ENCODE assay signal across 9 cellular contexts in genomic region chr1:161636189-161636893, GRCh38. TPM values are rescaled to one million over a fixed set of nuclear protein-coding genes. Genes with fewer than 3 reads are reported as not detected.
A peak's percentile ranks its signal among the peaks of the same experiment; 100 is the strongest.
DNase-seq lines count a peak whose midpoint lies in the region; ATAC-seq and TF ChIP-seq lines count a peak whose summit lies in the region.
"Not testable (repeated sequence)": the region's sequence is repeated elsewhere in the genome, so short reads cannot be mapped to it uniquely, and the experiment has no call there.
"Had no signal": no experiment of that assay in that cellular context is flagged by ENCODE, and none has a peak within 500 bp of the region (broad histone marks: within the 10 kb centered on the region; RNA-seq: fewer than 3 reads in every experiment).

No MANE protein-coding gene starts in this region.

- H3K27ac Mint-ChIP-seq in HFFc6 = peak overlapping the region; percentile 59
- not testable (repeated sequence) for H3K27ac Mint-ChIP-seq in activated CD4-positive, alpha-beta T cell treated with anti-CD3 and anti-CD28 coated beads for 36 hours
- H3K27ac Mint-ChIP-seq in activated T-helper 2 cell treated with anti-CD3 and anti-CD28 coated beads, Interferon-gamma antibody, Interleukin-2, Interleukin-4, amounts not matched to agents 10 μg/mL and 5 μg/mL and 100 μg/mL, durations not matched to agents 14 hours and 24 hours and 36 hours = peak overlapping the region; percentile 84
- H3K27ac Mint-ChIP-seq in stimulated activated naive CD8-positive, alpha-beta T cell treated with anti-CD3 and anti-CD28 coated beads, Interleukin-15, Interleukin-2, amounts not matched to agents 100 ng/mL and 50 ng/mL, for 24 hours = peak overlapping the region; percentile 81

- peaks cover 15% of the 10 kb centered on the region for H3K4me1 ChIP-seq in OCI-LY3 (ENCODE audit: low read length)
- not testable (repeated sequence) for H3K4me1 ChIP-seq in colonic mucosa

- peak overlapping the region; percentile 46; the same call in 1 of the 2 replicates for H2AFZ ChIP-seq in OCI-LY3 (ENCODE audit: low read depth, low read length)

- H3K36me3 Mint-ChIP-seq in HFFc6 (ENCODE audit: low read depth); activated CD4-positive, alpha-beta T cell treated with anti-CD3 and anti-CD28 coated beads for 36 hours (ENCODE audit: low read depth); activated T-helper 2 cell treated with anti-CD3 and anti-CD28 coated beads, Interferon-gamma antibody, Interleukin-2, Interleukin-4, amounts not matched to agents 10 μg/mL and 5 μg/mL and 100 μg/mL, durations not matched to agents 14 hours and 24 hours and 36 hours (ENCODE audit: low read depth); stimulated activated naive CD8-positive, alpha-beta T cell treated with anti-CD3 and anti-CD28 coated beads, Interleukin-15, Interleukin-2, amounts not matched to agents 100 ng/mL and 50 ng/mL, for 24 hours (ENCODE audit: low read depth): not testable (repeated sequence)

- not testable (repeated sequence) for H3K4me3 ChIP-seq in OCI-LY3 (ENCODE audit: low read length); colonic mucosa

- intact Hi-C loops in activated CD4-positive, alpha-beta T cell treated with anti-CD3 and anti-CD28 coated beads for 36 hours (cut with DNase I, micrococcal nuclease); activated T-helper 2 cell treated with anti-CD3 and anti-CD28 coated beads, Interferon-gamma antibody, Interleukin-2, Interleukin-4, amounts not matched to agents 10 μg/mL and 5 μg/mL and 100 μg/mL, durations not matched to agents 14 hours and 24 hours and 36 hours (cut with micrococcal nuclease); colonic mucosa (cut with DNase I): not testable (repeated sequence)

- H3K79me2 ChIP-seq in OCI-LY3 (ENCODE audit: low read length) = not testable (repeated sequence)

- peak overlapping the region; percentile 46 for H3K4me2 ChIP-seq in OCI-LY3 (ENCODE audit: low read length)

- POLR2A ChIA-PET in activated CD4-positive, alpha-beta T cell treated with anti-CD3 and anti-CD28 coated beads for 36 hours (lab: Charles Lee) = not testable (repeated sequence)

- H4K20me1 ChIP-seq in OCI-LY3 (ENCODE audit: insufficient read depth, low read length) = not testable (repeated sequence)

- peaks cover 20% of the 10 kb centered on the region for H3K4me1 Mint-ChIP-seq in HFFc6 (ENCODE audit: low read depth)
- H3K4me1 Mint-ChIP-seq in activated CD4-positive, alpha-beta T cell treated with anti-CD3 and anti-CD28 coated beads for 36 hours = not testable (repeated sequence)
- peaks cover 16% of the 10 kb centered on the region for H3K4me1 Mint-ChIP-seq in activated T-helper 2 cell treated with anti-CD3 and anti-CD28 coated beads, Interferon-gamma antibody, Interleukin-2, Interleukin-4, amounts not matched to agents 10 μg/mL and 5 μg/mL and 100 μg/mL, durations not matched to agents 14 hours and 24 hours and 36 hours (ENCODE audit: low read depth)
- peaks cover 18% of the 10 kb centered on the region for H3K4me1 Mint-ChIP-seq in stimulated activated naive CD8-positive, alpha-beta T cell treated with anti-CD3 and anti-CD28 coated beads, Interleukin-15, Interleukin-2, amounts not matched to agents 100 ng/mL and 50 ng/mL, for 24 hours (ENCODE audit: low read depth)

- DNase-seq in CD1c-positive myeloid dendritic cell (ENCODE audit: extremely low spot score) (peak; percentile 64), HFFc6 (peak; percentile 83), medulla oblongata (ENCODE audit: extremely low spot score) (peak; percentile 23)
- not testable (repeated sequence) for DNase-seq in activated CD4-positive, alpha-beta T cell treated with anti-CD3 and anti-CD28 coated beads for 36 hours; activated T-helper 2 cell treated with anti-CD3 and anti-CD28 coated beads, Interferon-gamma antibody, Interleukin-2, Interleukin-4, amounts not matched to agents 10 μg/mL and 5 μg/mL and 100 μg/mL, durations not matched to agents 14 hours and 24 hours and 36 hours (ENCODE audit: low spot score); colonic mucosa

- peak overlapping the region; percentile 37 for H3K4me3 Mint-ChIP-seq in HFFc6
- not testable (repeated sequence) for H3K4me3 Mint-ChIP-seq in activated CD4-positive, alpha-beta T cell treated with anti-CD3 and anti-CD28 coated beads for 36 hours; activated T-helper 2 cell treated with anti-CD3 and anti-CD28 coated beads, Interferon-gamma antibody, Interleukin-2, Interleukin-4, amounts not matched to agents 10 μg/mL and 5 μg/mL and 100 μg/mL, durations not matched to agents 14 hours and 24 hours and 36 hours (ENCODE audit: low read depth); stimulated activated naive CD8-positive, alpha-beta T cell treated with anti-CD3 and anti-CD28 coated beads, Interleukin-15, Interleukin-2, amounts not matched to agents 100 ng/mL and 50 ng/mL, for 24 hours

- TF ChIP-seq CTCF in HFFc6 (IDR thresholded peaks at IDR 0.05); OCI-LY3 (IDR thresholded peaks at IDR 0.05; ENCODE audit: low read depth, low read length); colonic mucosa (IDR thresholded peaks at IDR 0.05): not testable (repeated sequence)

- H3K9ac ChIP-seq in OCI-LY3 (ENCODE audit: low read length); colonic mucosa (ENCODE audit: low read depth in 2 of 2, low read length in 2 of 2): not testable (repeated sequence)

- H3K36me3 ChIP-seq in OCI-LY3 (replicated peaks; ENCODE audit: low read depth, low read length); colonic mucosa: not testable (repeated sequence)

- CTCF ChIA-PET in activated CD4-positive, alpha-beta T cell treated with anti-CD3 and anti-CD28 coated beads for 36 hours (lab: Charles Lee) = not testable (repeated sequence)

- not testable (repeated sequence) for H3K9me3 Mint-ChIP-seq in HFFc6; activated CD4-positive, alpha-beta T cell treated with anti-CD3 and anti-CD28 coated beads for 36 hours (ENCODE audit: low read depth); activated T-helper 2 cell treated with anti-CD3 and anti-CD28 coated beads, Interferon-gamma antibody, Interleukin-2, Interleukin-4, amounts not matched to agents 10 μg/mL and 5 μg/mL and 100 μg/mL, durations not matched to agents 14 hours and 24 hours and 36 hours; stimulated activated naive CD8-positive, alpha-beta T cell treated with anti-CD3 and anti-CD28 coated beads, Interleukin-15, Interleukin-2, amounts not matched to agents 100 ng/mL and 50 ng/mL, for 24 hours

- peak; percentile 84 for ATAC-seq in activated CD4-positive, alpha-beta T cell treated with anti-CD3 and anti-CD28 coated beads for 36 hours

- not testable (repeated sequence) for H3K27me3 ChIP-seq in OCI-LY3 (ENCODE audit: low read depth, low read length); colonic mucosa

- H3K27me3 Mint-ChIP-seq in HFFc6 (ENCODE audit: insufficient read depth); activated CD4-positive, alpha-beta T cell treated with anti-CD3 and anti-CD28 coated beads for 36 hours; activated T-helper 2 cell treated with anti-CD3 and anti-CD28 coated beads, Interferon-gamma antibody, Interleukin-2, Interleukin-4, amounts not matched to agents 10 μg/mL and 5 μg/mL and 100 μg/mL, durations not matched to agents 14 hours and 24 hours and 36 hours (ENCODE audit: low read depth); stimulated activated naive CD8-positive, alpha-beta T cell treated with anti-CD3 and anti-CD28 coated beads, Interleukin-15, Interleukin-2, amounts not matched to agents 100 ng/mL and 50 ng/mL, for 24 hours: not testable (repeated sequence)

- not testable (repeated sequence) for H3K9me3 ChIP-seq in OCI-LY3 (ENCODE audit: insufficient read depth, low read length); colonic mucosa

- not testable (repeated sequence) for H3K27ac ChIP-seq in OCI-LY3 (ENCODE audit: low read length)
- H3K27ac ChIP-seq in colonic mucosa = peak overlapping the region; percentile 27

RNA-seq across cellular contexts. Expression of gene FCGR3B, which starts 5.4 kb away (rescaled TPM):
- not detected for total RNA-seq in HFFc6 (2021; fragmentation: NEBNext Ultra II Directional; extraction: Animal tissue kit (Norgen Biotek cat#: 25700))
- total RNA-seq in activated CD4-positive, alpha-beta T cell treated with anti-CD3 and anti-CD28 coated beads for 36 hours = not detected
- total RNA-seq in activated T-helper 2 cell treated with anti-CD3 and anti-CD28 coated beads, Interferon-gamma antibody, Interleukin-2, Interleukin-4, amounts not matched to agents 10 μg/mL and 5 μg/mL and 100 μg/mL, durations not matched to agents 14 hours and 24 hours and 36 hours = not detected in 2 replicates
- 1 to 10 TPM in 1 of 2 donors, under 1 TPM in 1; 0.22 to 2.4 TPM for total RNA-seq in colonic mucosa
- total RNA-seq: H7 had no signal

RNA-seq across cellular contexts. Expression of gene FCGR2B, which starts 26.6 kb away (rescaled TPM):
- not detected for total RNA-seq in HFFc6 (2021; fragmentation: NEBNext Ultra II Directional; extraction: Animal tissue kit (Norgen Biotek cat#: 25700))
- total RNA-seq in activated CD4-positive, alpha-beta T cell treated with anti-CD3 and anti-CD28 coated beads for 36 hours = not detected
- not detected in 2 replicates for total RNA-seq in activated T-helper 2 cell treated with anti-CD3 and anti-CD28 coated beads, Interferon-gamma antibody, Interleukin-2, Interleukin-4, amounts not matched to agents 10 μg/mL and 5 μg/mL and 100 μg/mL, durations not matched to agents 14 hours and 24 hours and 36 hours
- 1 to 10 TPM; 1.3 to 8.9 TPM for total RNA-seq in colonic mucosa
- total RNA-seq: H7 had no signal
